In genomic region chr4:40908297-40908696, GRCh38 we compare ENCODE assay signal across 9 cellular contexts.
DNase-seq lines count a peak whose midpoint lies in the region; ATAC-seq, FAIRE-seq and TF ChIP-seq lines count a peak whose summit lies in the region.
"Had no signal": no experiment of that assay in that cellular context is flagged by ENCODE, and none has a peak within 500 bp of the region (broad histone marks: within the 10 kb centered on the region; RNA-seq: fewer than 3 reads in every experiment).

No MANE protein-coding gene starts in this region.

- ATAC-seq in GM21423 (IDR thresholded peaks at IDR 0.05; ENCODE audit: unreplicated experiment) (peak; percentile 10), HG03342 (IDR thresholded peaks at IDR 0.05; ENCODE audit: unreplicated experiment) (peak; percentile 14)

- WGBS in sigmoid colon, 2 donors: 27 to 69% methylated on average over 12 of the region's 12 CpGs

- no peak for FAIRE-seq in bronchial epithelial cell (lab: Jason Lieb, UNC)

- peaks cover 0 to 25% (median 13%) of the 10 kb centered on the region in 4 donors for H3K4me1 ChIP-seq in sigmoid colon

- H3K4me3 ChIP-seq in bronchial epithelial cell (ENCODE audit: low read depth, low read length) (no peak overlapping the region), sigmoid colon (no peak overlapping the region)
- H3K4me3 ChIP-seq: heart left ventricle, right atrium auricular region had no signal

- peak; percentile 43 for DNase-seq in bronchial epithelial cell (ENCODE audit: low read depth)
- peak; percentile 46 for DNase-seq in sigmoid colon
- DNase-seq in stimulated activated CD4-positive, alpha-beta T cell treated with anti-CD3 and anti-CD28 coated beads, Interleukin-12 subunit alpha, Interleukin-12 subunit beta, amount 100 ng/mL, for 4 hours: no peak
- DNase-seq in NCI-H748 treated with DMSO at 0.1 percent for 48 hours (lab: John Stamatoyannopoulos, UW): no peak
- DNase-seq in AG08396 (ENCODE audit: low spot score): no peak

- TF ChIP-seq EP300 in sigmoid colon (IDR thresholded peaks at IDR 0.05): no peak

- TF ChIP-seq CTCF in bronchial epithelial cell (IDR thresholded peaks at IDR 0.05; ENCODE audit: insufficient read depth, low read length, severe bottlenecking): no peak
- no peak for TF ChIP-seq CTCF in sigmoid colon (IDR thresholded peaks at IDR 0.05)

- intact Hi-C loops in sigmoid colon (cut with DNase I): loop anchor here (10.0 kb wide), 1 partner anchor 737 kb away; no protein-coding TSS in a partner anchor

- H3K36me3 ChIP-seq in bronchial epithelial cell (ENCODE audit: control insufficient read depth, insufficient read depth, low read length) (peaks cover 6% of the 10 kb centered on the region), sigmoid colon (no peaks in the 10 kb centered on the region)
- H3K36me3 ChIP-seq: right atrium auricular region had no signal

- H3K9me3 ChIP-seq in sigmoid colon: no peaks in the 10 kb centered on the region
- H3K9me3 ChIP-seq: heart left ventricle, right atrium auricular region had no signal

- no peaks in the 10 kb centered on the region for H3K27me3 ChIP-seq in bronchial epithelial cell (ENCODE audit: control insufficient read depth, insufficient read depth, low read length)
- no peaks in the 10 kb centered on the region for H3K27me3 ChIP-seq in sigmoid colon
- H3K27me3 ChIP-seq: heart left ventricle, right atrium auricular region had no signal

- peak overlapping the region in 1 of 4 donors; percentile 68 for H3K27ac ChIP-seq in sigmoid colon

- TF ChIP-seq POLR2A in sigmoid colon (IDR thresholded peaks at IDR 0.05): no peak

Comparison
In these comparisons a context has a peak if more than half of its experiments do, and no peak if none do; other contexts are left out.
1. DNase-seq: peak in bronchial epithelial cell (single experiment) and sigmoid colon (single experiment); none in stimulated activated CD4-positive, alpha-beta T cell treated with anti-CD3 and anti-CD28 coated beads, Interleukin-12 subunit alpha, Interleukin-12 subunit beta, amount 100 ng/mL, for 4 hours (single experiment), NCI-H748 treated with DMSO at 0.1 percent for 48 hours (single experiment) and AG08396 (single experiment).